ENCODE assay signal across 10 cellular contexts in the genomic region with DNA sequence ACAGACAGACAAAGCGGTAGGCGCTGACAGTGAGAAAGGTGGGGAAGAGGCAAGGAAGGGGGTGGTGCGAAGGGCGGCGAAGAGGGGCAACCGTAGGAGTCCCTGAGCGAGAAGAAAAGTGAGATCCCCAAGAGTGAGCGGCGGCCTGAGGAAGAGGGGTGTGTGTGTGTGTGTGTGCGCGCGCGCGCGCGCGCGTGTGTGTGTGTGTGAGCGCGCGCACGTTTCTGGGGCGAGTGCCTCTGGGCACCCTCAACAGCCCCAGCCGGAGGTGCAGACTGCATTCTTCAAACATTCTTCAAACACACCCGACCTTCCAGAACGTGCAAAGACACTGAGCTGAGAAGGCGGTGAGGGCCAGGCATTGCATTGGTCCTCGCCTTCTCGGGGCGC.
DNase-seq lines count a peak whose midpoint lies in the region; ATAC-seq and TF ChIP-seq lines count a peak whose summit lies in the region.
"Had no signal": no experiment of that assay in that cellular context is flagged by ENCODE, and none has a peak within 500 bp of the region (broad histone marks: within the 10 kb centered on the region; RNA-seq: fewer than 3 reads in every experiment).

No MANE protein-coding gene starts in this region.

- H3K27ac Mint-ChIP-seq in chondrocyte (ENCODE audit: unreplicated experiment): no peak overlapping the region

- ATAC-seq in mucosa of descending colon (peak; percentile 62), GM18517 (IDR thresholded peaks at IDR 0.05; ENCODE audit: unreplicated experiment) (no peak)

- no peaks in the 10 kb centered on the region for H3K9me3 ChIP-seq in mucosa of descending colon

- peak; percentile 18 for DNase-seq in stimulated activated CD4-positive, alpha-beta T cell treated with anti-CD3 and anti-CD28 coated beads, Interleukin-15, amount 100 ng/mL, for 24 hours
- no peak for DNase-seq in stimulated activated CD4-positive, alpha-beta T cell treated with anti-CD3 and anti-CD28 coated beads, Interleukin-4, amount 100 ng/mL, for 24 hours
- DNase-seq in chondrocyte (ENCODE audit: low spot score) (no peak), mucosa of descending colon (peak in 1 of 3 donors; percentile 21), SK-N-DZ (ENCODE audit: low spot score) (no peak), hypothalamus (lab: John Stamatoyannopoulos, UW) (no peak), NCI-H2107 treated with DMSO at 0.1 percent for 48 hours (lab: John Stamatoyannopoulos, UW; ENCODE audit: unreplicated experiment) (no peak)
- DNase-seq: cortex of kidney, small intestine had no signal

- H3K9me3 Mint-ChIP-seq in chondrocyte (ENCODE audit: low read depth): no peaks in the 10 kb centered on the region

- no peak overlapping the region for H3K4me3 ChIP-seq in mucosa of descending colon

- H3K4me3 Mint-ChIP-seq in chondrocyte (ENCODE audit: unreplicated experiment): peak overlapping the region; percentile 6

- peaks cover 6% of the 10 kb centered on the region for H3K4me1 ChIP-seq in mucosa of descending colon (ENCODE audit: low read depth)

- no peaks in the 10 kb centered on the region for H3K36me3 Mint-ChIP-seq in chondrocyte (ENCODE audit: low read depth)

- no peak for TF ChIP-seq CTCF in chondrocyte (IDR thresholded peaks at IDR 0.05)
- TF ChIP-seq CTCF in mucosa of descending colon (IDR thresholded peaks at IDR 0.05): no peak

- peaks cover 8% of the 10 kb centered on the region for H3K4me1 Mint-ChIP-seq in chondrocyte (ENCODE audit: low read depth)

- intact Hi-C loops in mucosa of descending colon (cut with DNase I, micrococcal nuclease): loop anchor here in 1 of 2 donors (10.0 kb wide), 1 partner anchor 125 kb away; no protein-coding TSS in a partner anchor

- peaks cover 12% of the 10 kb centered on the region for H3K27me3 Mint-ChIP-seq in chondrocyte (ENCODE audit: low read depth)

- H3K36me3 ChIP-seq in mucosa of descending colon (ENCODE audit: low read depth): no peaks in the 10 kb centered on the region
